ENCODE assay signal across 1 cellular context in genomic region chr7:128217972-128218652, GRCh38.
TF ChIP-seq lines count a peak whose summit lies in the region.

No MANE protein-coding gene starts in this region.

TF ChIP-seq in IMR-90, 13 proteins besides CTCF, POLR2A, EP300 and RAD21 (continued from another document):
- TF ChIP-seq, protein P1, sequence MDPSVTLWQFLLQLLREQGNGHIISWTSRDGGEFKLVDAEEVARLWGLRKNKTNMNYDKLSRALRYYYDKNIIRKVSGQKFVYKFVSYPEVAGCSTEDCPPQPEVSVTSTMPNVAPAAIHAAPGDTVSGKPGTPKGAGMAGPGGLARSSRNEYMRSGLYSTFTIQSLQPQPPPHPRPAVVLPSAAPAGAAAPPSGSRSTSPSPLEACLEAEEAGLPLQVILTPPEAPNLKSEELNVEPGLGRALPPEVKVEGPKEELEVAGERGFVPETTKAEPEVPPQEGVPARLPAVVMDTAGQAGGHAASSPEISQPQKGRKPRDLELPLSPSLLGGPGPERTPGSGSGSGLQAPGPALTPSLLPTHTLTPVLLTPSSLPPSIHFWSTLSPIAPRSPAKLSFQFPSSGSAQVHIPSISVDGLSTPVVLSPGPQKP (IDR thresholded peaks at IDR 0.05; ENCODE audit: borderline replicate concordance, low read depth, low read length) = no peak
